In the genomic region with DNA sequence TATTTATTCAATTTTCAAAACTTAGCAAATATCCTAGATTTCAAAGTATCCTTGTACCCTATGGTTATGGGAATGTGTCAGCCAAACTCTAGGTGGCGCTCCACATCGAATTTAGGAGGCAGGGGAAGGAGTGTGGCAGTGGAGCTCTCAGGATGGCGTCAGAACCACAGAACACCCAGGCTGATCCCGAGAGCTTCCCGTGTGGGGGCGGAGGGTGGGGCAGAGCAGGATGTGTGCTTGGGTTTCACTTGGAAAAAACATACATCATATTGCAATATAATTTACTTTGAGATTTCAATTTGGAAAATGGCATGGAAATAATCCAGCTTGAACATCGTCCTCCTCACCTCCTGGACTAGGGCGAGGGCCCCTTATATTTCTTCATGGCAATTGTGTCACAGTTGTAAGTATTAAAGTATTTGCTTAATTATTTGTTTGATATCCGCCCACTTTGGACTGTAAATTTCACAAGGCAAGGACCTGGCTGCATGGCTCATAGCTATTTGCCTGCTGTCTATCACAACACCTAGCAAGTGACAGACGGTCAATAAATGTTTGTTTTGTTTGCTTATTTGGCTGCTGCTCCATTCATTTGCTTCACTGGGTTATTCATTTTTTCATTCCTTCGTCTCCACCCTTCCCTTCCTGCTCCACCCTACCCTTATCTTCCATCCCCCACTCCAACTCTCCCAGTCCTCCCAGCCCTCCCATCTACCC, we compare ENCODE assay signal across 8 cellular contexts.
A peak's percentile ranks its signal among the peaks of the same experiment; 100 is the strongest.
DNase-seq lines count a peak whose midpoint lies in the region; FAIRE-seq and TF ChIP-seq lines count a peak whose summit lies in the region.

No MANE protein-coding gene starts in this region.

- peak; percentile 96 for FAIRE-seq in keratinocyte (lab: Jason Lieb, UNC)

- H3K9me3 ChIP-seq in keratinocyte (ENCODE audit: control insufficient read depth, low read depth, low read length), result no peaks in the 10 kb centered on the region

- DNase-seq in SHP77 (lab: John Stamatoyannopoulos, UW) (peak; percentile 54 to 57), SHP77 treated with DMSO at 0.1 percent for 48 hours (lab: John Stamatoyannopoulos, UW) (no peak), HK-2 (ENCODE audit: unreplicated experiment) (peak; percentile 88), RPMI8226 (peak; percentile 40), cerebellar cortex (ENCODE audit: low spot score) (peak; percentile 85), keratinocyte (ENCODE audit: low read depth, low spot score) (no peak), NCI-H1694 (lab: John Stamatoyannopoulos, UW) (no peak)
- DNase-seq in stimulated activated CD4-positive, alpha-beta T cell treated with anti-CD3 and anti-CD28 coated beads, Interleukin-15, amount 100 ng/mL, for 48 hours (ENCODE audit: low read depth in 2 of 2), result peak; percentile 18 to 54

- H3K27ac ChIP-seq in keratinocyte (ENCODE audit: control insufficient read depth, insufficient read depth, low read length), result peak overlapping the region; percentile 92

- H2AFZ ChIP-seq in keratinocyte (ENCODE audit: control insufficient read depth, low read length), result peak overlapping the region; percentile 66

- peaks cover 0 to 3% of the 10 kb centered on the region in 2 experiments for H3K36me3 ChIP-seq in keratinocyte (ENCODE audit: control insufficient read depth in 2 of 2, extremely low read depth in 1 of 2, insufficient read depth in 2 of 2, low read length in 2 of 2)

- peaks cover 12% of the 10 kb centered on the region for H3K79me2 ChIP-seq in keratinocyte (ENCODE audit: control insufficient read depth, insufficient read depth, low read length)

- TF ChIP-seq CTCF in keratinocyte (optimal IDR thresholded peaks at IDR 0.05 in 1 of 3, IDR thresholded peaks at IDR 0.05 in 1 of 3, conservative IDR thresholded peaks at IDR 0.05 in 1 of 3; ENCODE audit: extremely low read depth in 1 of 3, insufficient read depth in 2 of 3, low read length in 3 of 3), result peak; percentile 72 to 91 (median 79)

- dilution Hi-C loops in keratinocyte (cut with MboI; ENCODE audit: extremely low pct_ligation_motif_present, low sequenced_read_pairs), result no loop called here

- no peaks in the 10 kb centered on the region for H3K9me1 ChIP-seq in keratinocyte (ENCODE audit: control insufficient read depth, extremely low read depth, insufficient read depth, low read length)

- H4K20me1 ChIP-seq in keratinocyte (ENCODE audit: control insufficient read depth, extremely low read depth, insufficient read depth, low read length), result no peaks in the 10 kb centered on the region

- H3K4me3 ChIP-seq in keratinocyte (ENCODE audit: control insufficient read depth in 2 of 3, extremely low read depth in 1 of 3, insufficient read depth in 2 of 3, low read depth in 1 of 3, low read length in 3 of 3), result peak overlapping the region; percentile 47 to 66 (median 51)

- peaks cover 52% of the 10 kb centered on the region for H3K4me1 ChIP-seq in keratinocyte (ENCODE audit: control insufficient read depth, extremely low read depth, insufficient read depth, low read length)

- peak overlapping the region; percentile 77 for H3K4me2 ChIP-seq in keratinocyte (ENCODE audit: control insufficient read depth, extremely low read depth, insufficient read depth, low read depth, low read length)

- peak overlapping the region; percentile 88 for H3K9ac ChIP-seq in keratinocyte (ENCODE audit: control insufficient read depth, extremely low read depth, insufficient read depth, low read length)

- H3K27me3 ChIP-seq in keratinocyte (ENCODE audit: control insufficient read depth, extremely low read depth, insufficient read depth, low read length), result no peaks in the 10 kb centered on the region

Comparison
In these comparisons a context has a peak if more than half of its experiments do, and no peak if none do; other contexts are left out.
1. DNase-seq: peak in SHP77 (2 of 2), HK-2 (single experiment), RPMI8226 (single experiment), cerebellar cortex (single experiment) and stimulated activated CD4-positive, alpha-beta T cell treated with anti-CD3 and anti-CD28 coated beads, Interleukin-15, amount 100 ng/mL, for 48 hours (2 of 2); none in SHP77 treated with DMSO at 0.1 percent for 48 hours (single experiment), keratinocyte (single experiment) and NCI-H1694 (single experiment).